In the genomic region with DNA sequence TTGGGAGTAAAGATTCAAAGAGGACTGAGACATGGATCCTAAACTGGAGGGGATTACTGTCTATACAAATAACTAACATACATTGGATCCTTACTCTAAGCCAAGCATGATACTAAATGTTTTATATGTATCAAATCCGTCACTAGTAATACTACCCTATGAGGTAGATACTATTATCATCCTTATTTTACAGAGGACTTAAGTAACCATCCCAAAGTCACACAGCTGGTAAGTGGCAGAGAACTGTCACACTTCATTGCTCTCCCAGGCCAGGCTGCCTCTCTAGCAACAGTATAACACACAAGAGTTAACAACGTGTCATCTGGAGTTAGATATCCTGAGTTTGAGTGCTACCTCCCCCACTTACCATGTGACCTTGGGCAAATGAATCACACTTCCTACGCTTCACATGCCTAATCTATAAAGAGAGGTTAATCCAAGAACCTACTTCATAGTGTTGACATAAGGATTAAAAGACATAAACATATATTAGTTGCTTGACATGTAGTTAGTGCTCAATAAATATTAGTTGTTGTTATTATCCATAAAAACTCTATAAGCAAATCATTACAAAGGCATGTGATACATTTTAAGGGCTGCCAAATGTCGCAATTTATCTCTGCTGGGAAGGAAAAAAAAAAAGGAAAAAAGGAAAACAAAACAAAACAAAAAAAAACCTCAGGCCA, we compare ENCODE assay signal across 10 cellular contexts. TPM values are rescaled to one million over a fixed set of nuclear protein-coding genes. Genes with fewer than 3 reads are reported as not detected.
DNase-seq lines count a peak whose midpoint lies in the region; ATAC-seq and TF ChIP-seq lines count a peak whose summit lies in the region.
"Had no signal": no experiment of that assay in that cellular context is flagged by ENCODE, and none has a peak within 500 bp of the region (broad histone marks: within the 10 kb centered on the region; RNA-seq: fewer than 3 reads in every experiment).

No MANE protein-coding gene starts in this region.

- peak overlapping the region; percentile 3 for H3K27ac ChIP-seq in osteoblast (ENCODE audit: low read depth, low read length)

- H3K4me3 ChIP-seq in osteoblast (ENCODE audit: insufficient read depth, low read length), result peak overlapping the region; percentile 30

- DNase-seq in EL (peak; percentile 67), NCI-H2029 treated with DMSO at 0.1 percent for 48 hours (lab: John Stamatoyannopoulos, UW) (peak; percentile 70), dermis blood vessel endothelial cell (peak; percentile 71), osteoblast (ENCODE audit: insufficient read length, low spot score, missing footprints) (peak; percentile 57), NCI-H187 treated with DMSO at 0.1 percent for 48 hours (lab: John Stamatoyannopoulos, UW) (no peak), cerebellum (ENCODE audit: low spot score) (no peak)
- no peak for DNase-seq in activated effector memory CD4-positive, alpha-beta T cell treated with anti-CD3 and anti-CD28 coated beads, Interleukin-2, amount 50 U/mL, for 16 hours
- DNase-seq: cerebellar nuclear complex, T-helper 1 cell had no signal

- H3K9me3 ChIP-seq in osteoblast (ENCODE audit: low read depth, low read length), result no peaks in the 10 kb centered on the region

- peaks cover 12% of the 10 kb centered on the region for H3K4me1 ChIP-seq in osteoblast (ENCODE audit: insufficient read depth, low read length)

- no peaks in the 10 kb centered on the region for H4K20me1 ChIP-seq in osteoblast (ENCODE audit: insufficient read depth, low read length)

- peak overlapping the region; percentile 70 for H3K4me2 ChIP-seq in osteoblast (ENCODE audit: insufficient read depth, low read length)

- TF ChIP-seq CTCF in osteoblast (IDR thresholded peaks at IDR 0.05; ENCODE audit: extremely low read depth, low read depth, low read length), result no peak

- peak overlapping the region; percentile 74 for H2AFZ ChIP-seq in osteoblast (ENCODE audit: low read length)

- H3K36me3 ChIP-seq in osteoblast (ENCODE audit: insufficient read depth, low read length), result no peaks in the 10 kb centered on the region

- no peaks in the 10 kb centered on the region for H3K79me2 ChIP-seq in osteoblast (ENCODE audit: insufficient read depth, low read length)

- no peaks in the 10 kb centered on the region for H3K27me3 ChIP-seq in osteoblast (ENCODE audit: insufficient read depth, low read length)

- ATAC-seq in HG02642 (IDR thresholded peaks at IDR 0.05; ENCODE audit: poor library complexity, unreplicated experiment), result no peak

RNA-seq across cellular contexts. Expression of gene SPON1, which starts 33.8 kb away (rescaled TPM):
- total RNA-seq in dermis blood vessel endothelial cell (0.17 and 0.19 TPM in 2 replicates), osteoblast (0.72 and 0.88 TPM in 2 replicates), cerebellum (39.1 TPM)

Comparison
In these comparisons a context has a peak if more than half of its experiments do, and no peak if none do; other contexts are left out.
1. DNase-seq: peak in EL (single experiment), NCI-H2029 treated with DMSO at 0.1 percent for 48 hours (single experiment), dermis blood vessel endothelial cell (single experiment) and osteoblast (single experiment); none in activated effector memory CD4-positive, alpha-beta T cell treated with anti-CD3 and anti-CD28 coated beads, Interleukin-2, amount 50 U/mL, for 16 hours (single experiment), NCI-H187 treated with DMSO at 0.1 percent for 48 hours (single experiment) and cerebellum (single experiment).
2. RNA of gene SPON1, which starts 33.8 kb away (total RNA-seq): 39.1 TPM in cerebellum (single experiment); 0.72 to 0.88 TPM in osteoblast and 0.17 to 0.19 TPM in dermis blood vessel endothelial cell; every median in the first group is over 10 times any median in the second.